8 cellular contexts compared by ENCODE assay signal in the genomic region with DNA sequence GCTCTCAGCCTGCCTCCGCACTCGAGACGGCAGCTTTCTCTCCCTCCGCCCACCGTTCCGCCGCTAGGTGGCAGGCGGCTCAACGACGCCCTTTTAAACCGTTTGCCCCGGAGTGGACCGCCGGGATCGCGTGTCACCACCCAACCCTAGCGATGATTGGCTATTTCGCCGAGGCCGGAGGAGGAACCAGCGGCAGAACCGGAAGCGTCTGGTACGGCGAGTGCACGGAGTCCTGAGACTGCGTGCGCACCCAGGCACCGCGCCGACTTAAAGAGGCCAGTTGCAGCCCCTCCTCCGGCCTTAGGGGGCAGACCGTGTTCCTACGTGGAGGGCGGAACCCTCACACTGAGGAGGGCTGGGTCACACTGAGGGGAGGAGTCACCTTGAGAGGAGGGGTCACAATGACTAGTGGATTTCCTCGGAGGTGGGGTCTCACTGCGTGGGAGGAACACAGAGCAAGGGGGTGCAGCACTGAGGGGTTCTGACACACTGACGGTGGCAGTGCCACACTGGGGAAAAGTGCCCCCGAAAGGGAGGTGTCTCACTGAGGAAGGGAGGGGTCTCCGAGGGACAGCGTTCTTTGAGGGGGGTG. TPM values are rescaled to one million over a fixed set of nuclear protein-coding genes. Genes with fewer than 3 reads are reported as not detected.
A peak's percentile ranks its signal among the peaks of the same experiment; 100 is the strongest.
DNase-seq lines count a peak whose midpoint lies in the region; ATAC-seq lines count a peak whose summit lies in the region.

No MANE protein-coding gene starts in this region.

- POLR2A ChIA-PET in activated CD4-positive, alpha-beta T cell treated with anti-CD3 and anti-CD28 coated beads, Interleukin-2, amount 10 ng/mL, durations not matched to agents 7 days and 5 days (lab: Charles Lee), result interaction anchor here (1.0 kb wide), 1 partner anchor 43 kb away, joined by 3 read pairs; no protein-coding TSS in a partner anchor

- H3K27ac Mint-ChIP-seq in activated CD4-positive, alpha-beta T cell treated with anti-CD3 and anti-CD28 coated beads, Interleukin-2, amount 10 ng/mL, durations not matched to agents 7 days and 5 days, result peak overlapping the region; percentile 97

- H3K4me1 Mint-ChIP-seq in activated CD4-positive, alpha-beta T cell treated with anti-CD3 and anti-CD28 coated beads, Interleukin-2, amount 10 ng/mL, durations not matched to agents 7 days and 5 days, result peaks cover 37% of the 10 kb centered on the region

- DNase-seq in C1 segment of cervical spinal cord (lab: John Stamatoyannopoulos, UW) (peak; percentile 96 to 99 (median 99)), NCI-H526 (lab: John Stamatoyannopoulos, UW) (peak; percentile 99), cortex of kidney (lab: John Stamatoyannopoulos, UW) (peak; percentile 92), left kidney (ENCODE audit: low read depth, low spot score) (peak; percentile 100)
- peak; percentile 100 for DNase-seq in activated CD4-positive, alpha-beta T cell treated with anti-CD3 and anti-CD28 coated beads, Interleukin-2, amount 10 ng/mL, durations not matched to agents 7 days and 5 days
- peak; percentile 99 for DNase-seq in stimulated activated CD4-positive, alpha-beta T cell treated with anti-CD3 and anti-CD28 coated beads, Interleukin-2, amount 100 ng/mL, for 24 hours

- no peaks in the 10 kb centered on the region for H3K9me3 Mint-ChIP-seq in activated CD4-positive, alpha-beta T cell treated with anti-CD3 and anti-CD28 coated beads, Interleukin-2, amount 10 ng/mL, durations not matched to agents 7 days and 5 days

- CTCF ChIA-PET in activated CD4-positive, alpha-beta T cell treated with anti-CD3 and anti-CD28 coated beads, Interleukin-2, amount 10 ng/mL, durations not matched to agents 7 days and 5 days (lab: Charles Lee), result interaction anchor here (0.6 to 3.1 kb wide), 37 partner anchors 8 to 704 kb away, joined by 3 to 25 read pairs (median 4); a partner anchor contains a TSS

- no peaks in the 10 kb centered on the region for H3K27me3 Mint-ChIP-seq in activated CD4-positive, alpha-beta T cell treated with anti-CD3 and anti-CD28 coated beads, Interleukin-2, amount 10 ng/mL, durations not matched to agents 7 days and 5 days

- H3K4me3 Mint-ChIP-seq in activated CD4-positive, alpha-beta T cell treated with anti-CD3 and anti-CD28 coated beads, Interleukin-2, amount 10 ng/mL, durations not matched to agents 7 days and 5 days, result peak overlapping the region; percentile 91

- H3K36me3 Mint-ChIP-seq in activated CD4-positive, alpha-beta T cell treated with anti-CD3 and anti-CD28 coated beads, Interleukin-2, amount 10 ng/mL, durations not matched to agents 7 days and 5 days (ENCODE audit: low read depth), result peaks cover 3% of the 10 kb centered on the region

- ATAC-seq in GM19324 (IDR thresholded peaks at IDR 0.05; ENCODE audit: low FRiP score, unreplicated experiment), result peak; percentile 89
- ATAC-seq in HG03469 (IDR thresholded peaks at IDR 0.05; ENCODE audit: unreplicated experiment), result peak; percentile 68

RNA-seq across cellular contexts. Expression of a gene that starts 1.0 kb away (rescaled TPM):
- 10 to 100 TPM; 29.8 to 30.9 TPM for total RNA-seq in activated CD4-positive, alpha-beta T cell treated with anti-CD3 and anti-CD28 coated beads, Interleukin-2, amount 10 ng/mL, durations not matched to agents 7 days and 5 days

RNA-seq across cellular contexts. Expression of a gene that starts 14.1 kb away (rescaled TPM):
- 1 to 10 TPM; 5.4 to 7.1 TPM for total RNA-seq in activated CD4-positive, alpha-beta T cell treated with anti-CD3 and anti-CD28 coated beads, Interleukin-2, amount 10 ng/mL, durations not matched to agents 7 days and 5 days

RNA-seq across cellular contexts. Expression of a gene that starts 46.6 kb away (rescaled TPM):
- total RNA-seq in activated CD4-positive, alpha-beta T cell treated with anti-CD3 and anti-CD28 coated beads, Interleukin-2, amount 10 ng/mL, durations not matched to agents 7 days and 5 days, result 100 to 1,000 TPM; 195 to 202 TPM

RNA-seq across cellular contexts. Expression of a gene that starts 53.7 kb away (rescaled TPM):
- total RNA-seq in activated CD4-positive, alpha-beta T cell treated with anti-CD3 and anti-CD28 coated beads, Interleukin-2, amount 10 ng/mL, durations not matched to agents 7 days and 5 days, result over 10,000 TPM in 1 of 2 experiments, 1,000 to 10,000 TPM in 1; 1,959 to 11,185 TPM

RNA-seq across cellular contexts. Expression of a gene that starts 54.0 kb away (rescaled TPM):
- total RNA-seq in activated CD4-positive, alpha-beta T cell treated with anti-CD3 and anti-CD28 coated beads, Interleukin-2, amount 10 ng/mL, durations not matched to agents 7 days and 5 days, result 10 to 100 TPM; 30.7 to 30.9 TPM

Comparison
In these comparisons a context has a peak if more than half of its experiments do, and no peak if none do; other contexts are left out.
1. Peak in every context shown above with its lines: DNase-seq and ATAC-seq.